In genomic region chr10:11157292-11158052, GRCh38 we compare ENCODE assay signal across 1 cellular context.
TF ChIP-seq lines count a peak whose summit lies in the region.

No MANE protein-coding gene starts in this region.

TF ChIP-seq in SK-N-SH, 30 proteins besides CTCF, POLR2A, EP300 and RAD21 (continued from another document):
- TF ChIP-seq PBX3 (IDR thresholded peaks at IDR 0.05) (no peak), GATA2 (CRISPR knock-in tag; IDR thresholded peaks at IDR 0.05) (no peak), IRF3 (IDR thresholded peaks at IDR 0.05; ENCODE audit: low read depth, low read length) (no peak), FOSL2 (IDR thresholded peaks at IDR 0.05; ENCODE audit: borderline replicate concordance, low read depth) (no peak), RFX5 (IDR thresholded peaks at IDR 0.05; ENCODE audit: low read length) (no peak)
